9 cellular contexts compared by ENCODE assay signal in the genomic region with DNA sequence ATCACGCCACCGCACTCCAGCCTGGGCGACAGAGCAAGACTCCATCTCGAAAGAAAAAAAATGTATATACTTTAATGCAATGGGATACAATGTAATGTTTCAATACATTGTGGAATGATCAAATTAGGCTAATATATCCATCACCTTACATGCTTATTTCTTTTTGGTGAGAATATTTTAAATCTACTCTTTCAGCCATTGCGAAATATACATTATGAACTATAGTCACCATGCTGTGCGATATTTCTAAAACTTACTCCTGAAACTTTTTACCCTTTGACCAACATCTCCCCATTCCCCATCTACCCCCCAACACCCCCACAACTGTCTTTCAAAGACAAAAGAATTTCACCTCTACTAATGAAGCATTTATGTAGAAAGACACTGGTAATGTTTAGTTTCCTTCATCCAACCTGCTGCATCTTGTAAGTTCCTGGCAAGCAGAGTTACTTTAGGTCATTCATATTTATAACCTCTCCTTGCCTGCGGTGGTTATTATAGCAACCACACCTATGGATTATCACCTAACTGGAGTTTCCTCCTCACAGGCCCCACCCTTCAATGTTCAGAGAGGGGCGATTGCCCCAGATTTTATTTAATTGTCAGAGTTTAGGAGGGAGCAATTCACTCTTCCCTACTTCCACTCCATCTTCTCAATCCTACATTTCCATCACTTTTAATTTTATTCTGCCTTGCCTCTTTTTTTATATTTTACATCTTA. TPM values are rescaled to one million over a fixed set of nuclear protein-coding genes. Genes with fewer than 3 reads are reported as not detected.
DNase-seq lines count a peak whose midpoint lies in the region; ATAC-seq, FAIRE-seq and TF ChIP-seq lines count a peak whose summit lies in the region.
"Had no signal": no experiment of that assay in that cellular context is flagged by ENCODE, and none has a peak within 500 bp of the region (broad histone marks: within the 10 kb centered on the region; RNA-seq: fewer than 3 reads in every experiment).

No MANE protein-coding gene starts in this region.

- TF ChIP-seq POLR2A in HepG2 (IDR thresholded peaks at IDR 0.05; ENCODE audit: insufficient read depth in 1 of 2, low read depth in 2 of 2, low read length in 2 of 2) = no peak
- TF ChIP-seq POLR2A in transverse colon (IDR thresholded peaks at IDR 0.05) = no peak

- peaks cover 3% of the 10 kb centered on the region for H3K27me3 Mint-ChIP-seq in activated naive CD4-positive, alpha-beta T cell treated with anti-CD3 and anti-CD28 coated beads for 36 hours (ENCODE audit: low read depth)

- POLR2A ChIA-PET in HepG2 (lab: Yijun Ruan, JAX) = interaction anchor here (1.2 to 1.4 kb wide), 2 partner anchors 90 to 152 kb away, joined by 11 to 13 read pairs; a partner anchor contains a TSS

- in situ Hi-C loops in HepG2 (cut with HindIII; ENCODE audit: extremely low pct_ligation_motif_present, low pct_unique_long_range_greater_than_20kb) (no loop called here), transverse colon (cut with MboI; ENCODE audit: low pct_ligation_motif_present in 1 of 4, low pct_unique_long_range_greater_than_20kb in 1 of 4, low sequenced_read_pairs in 3 of 4) (loop anchor here in 1 of 4 donors (25.0 kb wide), 1 partner anchor 160 kb away; a partner anchor contains a TSS)

- no peak overlapping the region for H2AFZ ChIP-seq in HepG2 (ENCODE audit: low read length)

- TF ChIP-seq EP300 in HepG2 (IDR thresholded peaks at IDR 0.05; ENCODE audit: low read depth in 2 of 2, low read length in 2 of 2) (no peak), HepG2 (CRISPR knock-in tag; IDR thresholded peaks at IDR 0.05; ENCODE audit: borderline replicate concordance) (no peak), transverse colon (IDR thresholded peaks at IDR 0.05; ENCODE audit: low read depth) (no peak)

- H3K27ac ChIP-seq in HepG2 (ENCODE audit: extremely low read length, insufficient read depth, low read length) = no peak overlapping the region
- peak overlapping the region; percentile 98 to 100 (median 99) for H3K27ac ChIP-seq in transverse colon

- ATAC-seq in activated naive CD4-positive, alpha-beta T cell treated with anti-CD3 and anti-CD28 coated beads, Interleukin-2, amount 50 U/mL, for 72 hours = no peak
- ATAC-seq in HepG2 = no peak
- no peak for ATAC-seq in HG03135 (IDR thresholded peaks at IDR 0.05; ENCODE audit: unreplicated experiment)

- no peak for TF ChIP-seq RAD21 in HepG2 (CRISPR knock-in tag; IDR thresholded peaks at IDR 0.05)

- TF ChIP-seq CTCF in HepG2 (CRISPR knock-in tag; IDR thresholded peaks at IDR 0.05) = no peak
- no peak for TF ChIP-seq CTCF in transverse colon (IDR thresholded peaks at IDR 0.05)

- no peaks in the 10 kb centered on the region for H3K9me3 Mint-ChIP-seq in activated naive CD4-positive, alpha-beta T cell treated with anti-CD3 and anti-CD28 coated beads for 36 hours
- no peaks in the 10 kb centered on the region for H3K9me3 Mint-ChIP-seq in activated naive CD4-positive, alpha-beta T cell treated with anti-CD3 and anti-CD28 coated beads, Interleukin-2, amount 50 U/mL, for 72 hours

- H3K9me3 ChIP-seq in HepG2 (ENCODE audit: low read length) (no peaks in the 10 kb centered on the region), transverse colon (no peaks in the 10 kb centered on the region)

- peak overlapping the region; percentile 99 for H3K27ac Mint-ChIP-seq in activated naive CD4-positive, alpha-beta T cell treated with anti-CD3 and anti-CD28 coated beads for 36 hours
- peak overlapping the region; percentile 95 to 98 for H3K27ac Mint-ChIP-seq in activated naive CD4-positive, alpha-beta T cell treated with anti-CD3 and anti-CD28 coated beads, Interleukin-2, amount 50 U/mL, for 72 hours

- H3K27me3 ChIP-seq in HepG2 (ENCODE audit: control insufficient read depth in 1 of 2, insufficient read depth in 2 of 2, low read length in 2 of 2) = no peaks in the 10 kb centered on the region
- H3K27me3 ChIP-seq in transverse colon = no peaks in the 10 kb centered on the region
- H3K27me3 ChIP-seq: foreskin keratinocyte had no signal

- H4K20me1 ChIP-seq in HepG2 (ENCODE audit: insufficient read depth, low read length) = no peaks in the 10 kb centered on the region

- H3K4me2 ChIP-seq in HepG2 (ENCODE audit: low read depth, low read length) = peak overlapping the region; percentile 80

- H3K4me3 Mint-ChIP-seq in activated naive CD4-positive, alpha-beta T cell treated with anti-CD3 and anti-CD28 coated beads for 36 hours = peak overlapping the region; percentile 96

- BruUV-seq in HepG2 (replicated peaks; lab: Mats Ljungman, UMichigan) = no TSS peak

- intact Hi-C loops in activated naive CD4-positive, alpha-beta T cell treated with anti-CD3 and anti-CD28 coated beads for 36 hours (cut with micrococcal nuclease) = loop anchor here (1.0 kb wide), 5 partner anchors 23 to 590 kb away; a partner anchor contains a TSS
- intact Hi-C loops in HepG2 (cut with micrococcal nuclease; ENCODE audit: unreplicated experiment) = loop anchor here (2.0 to 10.0 kb wide), 3 partner anchors 95 to 175 kb away; a partner anchor contains a TSS
- intact Hi-C loops in transverse colon (cut with DNase I; ENCODE audit: low total_unique reads) = no loop called here

- no peak overlapping the region for H3K9ac ChIP-seq in HepG2 (ENCODE audit: insufficient read depth, low read depth, low read length)

- peaks cover 8% of the 10 kb centered on the region for H3K36me3 Mint-ChIP-seq in activated naive CD4-positive, alpha-beta T cell treated with anti-CD3 and anti-CD28 coated beads for 36 hours (ENCODE audit: low read depth)
- peaks cover 8 to 9% of the 10 kb centered on the region in 2 donors for H3K36me3 Mint-ChIP-seq in activated naive CD4-positive, alpha-beta T cell treated with anti-CD3 and anti-CD28 coated beads, Interleukin-2, amount 50 U/mL, for 72 hours

- peaks cover 18% of the 10 kb centered on the region for H3K4me1 Mint-ChIP-seq in activated naive CD4-positive, alpha-beta T cell treated with anti-CD3 and anti-CD28 coated beads for 36 hours (ENCODE audit: low read depth)

- CTCF ChIA-PET in activated naive CD4-positive, alpha-beta T cell treated with anti-CD3 and anti-CD28 coated beads for 36 hours (lab: Charles Lee) = interaction anchor here (0.7 to 1.6 kb wide), 4 partner anchors 10 to 89 kb away, joined by 3 to 6 read pairs (median 4); a partner anchor contains a TSS
- CTCF ChIA-PET in HepG2 (lab: Yijun Ruan, JAX; ENCODE audit: low intra/inter-chr PET ratio, low total read pairs) = no interaction called here

- WGBS in HepG2 (ENCODE audit: low lambda C conversion rate) = 70% methylated on average over 8 of the region's 8 CpGs
- 72 to 74% methylated on average over 8 of the region's 8 CpGs for WGBS in transverse colon (ENCODE audit: low coverage in 1 of 2), 2 donors

- no peak for DNase-seq in activated naive CD4-positive, alpha-beta T cell treated with anti-CD3 and anti-CD28 coated beads for 36 hours
- DNase-seq in activated naive CD4-positive, alpha-beta T cell treated with Interleukin-2 at 50 U/mL for 16 hours = no peak
- no peak for DNase-seq in activated naive CD4-positive, alpha-beta T cell treated with anti-CD3 and anti-CD28 coated beads, Interleukin-2, amount 50 U/mL, for 72 hours (ENCODE audit: low spot score in 2 of 2)
- no peak for DNase-seq in HepG2 (ENCODE audit: low spot score)
- peak; percentile 25 for DNase-seq in transverse colon
- no peak for DNase-seq in dermis blood vessel endothelial cell
- DNase-seq in C1 segment of cervical spinal cord (lab: John Stamatoyannopoulos, UW) = no peak

- H3K4me3 ChIP-seq in HepG2 (replicated peaks in 1 of 3; ENCODE audit: insufficient read depth in 1 of 3, low read depth in 2 of 3, low read length in 3 of 3) (peak overlapping the region in 2 of 3 experiments; percentile 90 to 94; a peak in 4 of 6 replicates), transverse colon (peak overlapping the region in 3 of 4 donors; percentile 71 to 89 (median 81))

- H3K79me2 ChIP-seq in HepG2 (ENCODE audit: insufficient read depth, low read length) = peaks cover 25% of the 10 kb centered on the region

- H3K4me1 ChIP-seq in HepG2 (ENCODE audit: insufficient read depth, low read length) (peaks cover 30% of the 10 kb centered on the region), transverse colon (peaks cover 0 to 38% (median 23%) of the 10 kb centered on the region in 4 donors)

- no peaks in the 10 kb centered on the region for H3K36me3 ChIP-seq in HepG2 (replicated peaks in 1 of 2; ENCODE audit: control insufficient read depth in 1 of 2, insufficient read depth in 2 of 2, low read length in 2 of 2)
- no peaks in the 10 kb centered on the region for H3K36me3 ChIP-seq in transverse colon

- FAIRE-seq in HepG2 (lab: Jason Lieb, UNC) = no peak

RNA-seq across cellular contexts. Expression of a gene that starts 1.2 kb away (rescaled TPM):
- total RNA-seq in activated naive CD4-positive, alpha-beta T cell treated with anti-CD3 and anti-CD28 coated beads for 36 hours = 100 to 1,000 TPM; 137 to 146 TPM
- total RNA-seq in activated naive CD4-positive, alpha-beta T cell treated with anti-CD3 and anti-CD28 coated beads, Interleukin-2, amount 50 U/mL, for 72 hours = 100 to 1,000 TPM; 117 to 143 TPM
- 20.6 and 28.2 TPM in 2 replicates for total RNA-seq in HepG2 (2016; rRNA removed; fragmentation: Illumina TruSeq; extraction: Trizol)
- 13.6 and 15.0 TPM in 2 replicates for total RNA-seq in HepG2 (2016; cell fraction: cytosol; rRNA removed; fragmentation: Illumina TruSeq; extraction: Trizol; ENCODE audit: low read depth)
- total RNA-seq in HepG2 (2016; cell fraction: insoluble cytoplasmic fraction; rRNA removed; fragmentation: Illumina TruSeq; extraction: Trizol) = 21.0 and 30.5 TPM in 2 replicates
- total RNA-seq in HepG2 (2016; cell fraction: membrane; rRNA removed; fragmentation: Illumina TruSeq; extraction: Trizol) = 21.4 and 23.9 TPM in 2 replicates
- 13.2 and 14.8 TPM in 2 replicates for total RNA-seq in HepG2 (2016; cell fraction: nucleus; rRNA removed; fragmentation: Illumina TruSeq; extraction: Trizol)
- 12.1 and 17.3 TPM in 2 replicates for polyA plus RNA-seq in HepG2 (2011; rRNA removed)
- polyA plus RNA-seq in HepG2 (2011; cell fraction: cytosol; rRNA removed) = 7.7 and 11.6 TPM in 2 replicates
- 4.9 and 7.0 TPM in 2 replicates for polyA plus RNA-seq in HepG2 (2011; cell fraction: nucleus; rRNA removed)
- polyA plus RNA-seq in HepG2 (2012) = 11.7 and 12.2 TPM in 2 replicates
- 7.1 and 7.3 TPM in 2 replicates for polyA plus RNA-seq in HepG2 (2016; cell fraction: cytosol; fragmentation: Illumina TruSeq; extraction: Trizol; ENCODE audit: low read depth)
- polyA plus RNA-seq in HepG2 (2016; cell fraction: insoluble cytoplasmic fraction; fragmentation: Illumina TruSeq; extraction: Trizol; ENCODE audit: low read depth) = 30.7 and 33.0 TPM in 2 replicates
- 14.4 and 14.9 TPM in 2 replicates for polyA plus RNA-seq in HepG2 (2016; cell fraction: membrane; fragmentation: Illumina TruSeq; extraction: Trizol; ENCODE audit: low read depth)
- 17.5 and 20.8 TPM in 2 replicates for polyA plus RNA-seq in HepG2 (2016; cell fraction: nucleus; fragmentation: Illumina TruSeq; extraction: Trizol; ENCODE audit: insufficient read depth, low read depth)
- 12.0 and 16.3 TPM in 2 replicates for polyA minus RNA-seq in HepG2 (2011; rRNA and poly(A)+ RNA removed; ENCODE audit: low replicate concordance)
- polyA minus RNA-seq in HepG2 (2011; cell fraction: cytosol; rRNA and poly(A)+ RNA removed) = 10.7 and 11.0 TPM in 2 replicates
- 10.8 and 13.3 TPM in 2 replicates for polyA minus RNA-seq in HepG2 (2011; cell fraction: nucleus; rRNA and poly(A)+ RNA removed)
- 10 to 100 TPM; 28.8 to 84.5 (median 53.2) TPM for total RNA-seq in transverse colon
- total RNA-seq in dermis blood vessel endothelial cell = 45.3 and 64.8 TPM in 2 replicates

RNA-seq across cellular contexts. Expression of a gene that starts 57.9 kb away (rescaled TPM):
- not detected for total RNA-seq in activated naive CD4-positive, alpha-beta T cell treated with anti-CD3 and anti-CD28 coated beads for 36 hours
- total RNA-seq in activated naive CD4-positive, alpha-beta T cell treated with anti-CD3 and anti-CD28 coated beads, Interleukin-2, amount 50 U/mL, for 72 hours = not detected
- total RNA-seq in HepG2 (2016; rRNA removed; fragmentation: Illumina TruSeq; extraction: Trizol) (not detected in 2 replicates), transverse colon (under 1 TPM in 2 of 4 donors, not detected in 2; 0.16 to 0.27 TPM), dermis blood vessel endothelial cell (under 0.01 TPM in 1 of 2 replicates, not detected in the other)
- total RNA-seq in HepG2 (2016; cell fraction: cytosol; rRNA removed; fragmentation: Illumina TruSeq; extraction: Trizol; ENCODE audit: low read depth) = not detected in 2 replicates
- total RNA-seq in HepG2 (2016; cell fraction: insoluble cytoplasmic fraction; rRNA removed; fragmentation: Illumina TruSeq; extraction: Trizol) = not detected in 2 replicates
- total RNA-seq in HepG2 (2016; cell fraction: membrane; rRNA removed; fragmentation: Illumina TruSeq; extraction: Trizol) = not detected in 2 replicates
- total RNA-seq in HepG2 (2016; cell fraction: nucleus; rRNA removed; fragmentation: Illumina TruSeq; extraction: Trizol) = not detected in 2 replicates
- polyA plus RNA-seq in HepG2 (2011; rRNA removed) = not detected in 2 replicates
- polyA plus RNA-seq in HepG2 (2011; cell fraction: cytosol; rRNA removed) = not detected in 2 replicates
- polyA plus RNA-seq in HepG2 (2011; cell fraction: nucleus; rRNA removed) = not detected in 2 replicates
- not detected in 2 replicates for polyA plus RNA-seq in HepG2 (2012)
- polyA plus RNA-seq in HepG2 (2016; cell fraction: cytosol; fragmentation: Illumina TruSeq; extraction: Trizol; ENCODE audit: low read depth) = not detected in 2 replicates
- not detected in 2 replicates for polyA plus RNA-seq in HepG2 (2016; cell fraction: insoluble cytoplasmic fraction; fragmentation: Illumina TruSeq; extraction: Trizol; ENCODE audit: low read depth)
- not detected in 2 replicates for polyA plus RNA-seq in HepG2 (2016; cell fraction: membrane; fragmentation: Illumina TruSeq; extraction: Trizol; ENCODE audit: low read depth)
- polyA plus RNA-seq in HepG2 (2016; cell fraction: nucleus; fragmentation: Illumina TruSeq; extraction: Trizol; ENCODE audit: insufficient read depth, low read depth) = not detected in 2 replicates
- polyA minus RNA-seq in HepG2 (2011; rRNA and poly(A)+ RNA removed; ENCODE audit: low replicate concordance) = 0.77 TPM in 1 of 2 replicates, not detected in the other
- polyA minus RNA-seq in HepG2 (2011; cell fraction: cytosol; rRNA and poly(A)+ RNA removed) = not detected in 2 replicates
- polyA minus RNA-seq in HepG2 (2011; cell fraction: nucleus; rRNA and poly(A)+ RNA removed) = not detected in 2 replicates
- total RNA-seq: foreskin keratinocyte had no signal
- polyA plus RNA-seq: foreskin keratinocyte had no signal
